In genomic region chr11:76206327-76207081, GRCh38 we compare ENCODE assay signal across 1 cellular context.
TF ChIP-seq lines count a peak whose summit lies in the region.

WNT11 (minus strand) TSS chr11:76206502; CDS start chr11:76206407, 95 bp downstream.

TF ChIP-seq in H1, 55 proteins besides CTCF, POLR2A, EP300 and RAD21 (continued from another document):
- TF ChIP-seq SUZ12 (IDR thresholded peaks at IDR 0.05; ENCODE audit: low read length) (peak; percentile 87), SIN3A (conservative IDR thresholded peaks at IDR 0.05 in 1 of 2, IDR thresholded peaks at IDR 0.05 in 1 of 2; ENCODE audit: low read depth in 1 of 2, low read length in 2 of 2) (no peak), CBX8 (IDR thresholded peaks at IDR 0.05; ENCODE audit: borderline replicate concordance, low read depth, low read length) (no peak), CHD7 (IDR thresholded peaks at IDR 0.05; ENCODE audit: insufficient replicate concordance, low read length) (no peak), EZH2 (IDR thresholded peaks at IDR 0.05; ENCODE audit: low read depth, low read length, severe bottlenecking) (peak; percentile 64), CREB1 (IDR thresholded peaks at IDR 0.05) (no peak), CTBP2 (IDR thresholded peaks at IDR 0.05; ENCODE audit: borderline replicate concordance, insufficient read depth, insufficient read length, low read length) (no peak), KDM4A (IDR thresholded peaks at IDR 0.05; ENCODE audit: low read depth, low read length, severe bottlenecking) (peak; percentile 59)
TF ChIP-seq in H1: peak in this region for 5.
